ENCODE assay signal across 2 cellular contexts in the genomic region with DNA sequence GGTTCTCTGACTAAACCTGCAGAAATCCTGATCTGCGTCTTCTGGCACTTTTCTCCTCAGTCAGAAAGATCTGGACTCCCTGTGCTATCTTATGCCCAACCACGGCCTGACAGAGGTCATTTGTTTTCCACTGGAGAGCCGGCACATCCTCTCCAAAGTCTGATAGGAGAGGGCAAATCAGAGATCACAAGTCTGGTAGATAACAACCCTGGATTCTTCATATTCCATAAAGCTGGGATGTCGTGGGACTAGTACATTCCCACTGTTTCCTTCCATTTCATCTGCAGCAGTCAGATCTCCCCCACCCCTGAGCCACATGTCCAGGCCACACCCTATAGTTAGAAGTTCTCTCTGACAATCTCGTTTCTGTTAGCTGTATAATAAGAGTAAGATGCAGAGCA.
TF ChIP-seq lines count a peak whose summit lies in the region.

No MANE protein-coding gene starts in this region.

TF ChIP-seq in GM12878, 131 proteins besides CTCF, POLR2A, EP300 and RAD21:
- TF ChIP-seq, protein P1, sequence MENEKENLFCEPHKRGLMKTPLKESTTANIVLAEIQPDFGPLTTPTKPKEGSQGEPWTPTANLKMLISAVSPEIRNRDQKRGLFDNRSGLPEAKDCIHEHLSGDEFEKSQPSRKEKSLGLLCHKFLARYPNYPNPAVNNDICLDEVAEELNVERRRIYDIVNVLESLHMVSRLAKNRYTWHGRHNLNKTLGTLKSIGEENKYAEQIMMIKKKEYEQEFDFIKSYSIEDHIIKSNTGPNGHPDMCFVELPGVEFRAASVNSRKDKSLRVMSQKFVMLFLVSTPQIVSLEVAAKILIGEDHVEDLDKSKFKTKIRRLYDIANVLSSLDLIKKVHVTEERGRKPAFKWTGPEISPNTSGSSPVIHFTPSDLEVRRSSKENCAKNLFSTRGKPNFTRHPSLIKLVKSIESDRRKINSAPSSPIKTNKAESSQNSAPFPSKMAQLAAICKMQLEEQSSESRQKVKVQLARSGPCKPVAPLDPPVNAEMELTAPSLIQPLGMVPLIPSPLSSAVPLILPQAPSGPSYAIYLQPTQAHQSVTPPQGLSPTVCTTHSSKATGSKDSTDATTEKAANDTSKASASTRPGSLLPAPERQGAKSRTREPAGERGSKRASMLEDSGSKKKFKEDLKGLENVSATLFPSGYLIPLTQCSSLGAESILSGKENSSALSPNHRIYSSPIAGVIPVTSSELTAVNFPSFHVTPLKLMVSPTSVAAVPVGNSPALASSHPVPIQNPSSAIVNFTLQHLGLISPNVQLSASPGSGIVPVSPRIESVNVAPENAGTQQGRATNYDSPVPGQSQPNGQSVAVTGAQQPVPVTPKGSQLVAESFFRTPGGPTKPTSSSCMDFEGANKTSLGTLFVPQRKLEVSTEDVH (IDR thresholded peaks at IDR 0.05; ENCODE audit: low read depth, partially characterized antibody) = no peak
- no peak for TF ChIP-seq FOS (IDR thresholded peaks at IDR 0.05; ENCODE audit: borderline replicate concordance, extremely low read depth, insufficient read length)
- no peak for TF ChIP-seq SMARCA5 (IDR thresholded peaks at IDR 0.05)
- TF ChIP-seq, protein P2, sequence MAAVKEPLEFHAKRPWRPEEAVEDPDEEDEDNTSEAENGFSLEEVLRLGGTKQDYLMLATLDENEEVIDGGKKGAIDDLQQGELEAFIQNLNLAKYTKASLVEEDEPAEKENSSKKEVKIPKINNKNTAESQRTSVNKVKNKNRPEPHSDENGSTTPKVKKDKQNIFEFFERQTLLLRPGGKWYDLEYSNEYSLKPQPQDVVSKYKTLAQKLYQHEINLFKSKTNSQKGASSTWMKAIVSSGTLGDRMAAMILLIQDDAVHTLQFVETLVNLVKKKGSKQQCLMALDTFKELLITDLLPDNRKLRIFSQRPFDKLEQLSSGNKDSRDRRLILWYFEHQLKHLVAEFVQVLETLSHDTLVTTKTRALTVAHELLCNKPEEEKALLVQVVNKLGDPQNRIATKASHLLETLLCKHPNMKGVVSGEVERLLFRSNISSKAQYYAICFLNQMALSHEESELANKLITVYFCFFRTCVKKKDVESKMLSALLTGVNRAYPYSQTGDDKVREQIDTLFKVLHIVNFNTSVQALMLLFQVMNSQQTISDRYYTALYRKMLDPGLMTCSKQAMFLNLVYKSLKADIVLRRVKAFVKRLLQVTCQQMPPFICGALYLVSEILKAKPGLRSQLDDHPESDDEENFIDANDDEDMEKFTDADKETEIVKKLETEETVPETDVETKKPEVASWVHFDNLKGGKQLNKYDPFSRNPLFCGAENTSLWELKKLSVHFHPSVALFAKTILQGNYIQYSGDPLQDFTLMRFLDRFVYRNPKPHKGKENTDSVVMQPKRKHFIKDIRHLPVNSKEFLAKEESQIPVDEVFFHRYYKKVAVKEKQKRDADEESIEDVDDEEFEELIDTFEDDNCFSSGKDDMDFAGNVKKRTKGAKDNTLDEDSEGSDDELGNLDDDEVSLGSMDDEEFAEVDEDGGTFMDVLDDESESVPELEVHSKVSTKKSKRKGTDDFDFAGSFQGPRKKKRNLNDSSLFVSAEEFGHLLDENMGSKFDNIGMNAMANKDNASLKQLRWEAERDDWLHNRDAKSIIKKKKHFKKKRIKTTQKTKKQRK (IDR thresholded peaks at IDR 0.05; ENCODE audit: low read depth, low read length) = no peak
- TF ChIP-seq BACH1 (IDR thresholded peaks at IDR 0.05; ENCODE audit: borderline replicate concordance) = no peak
- TF ChIP-seq PML (IDR thresholded peaks at IDR 0.05; ENCODE audit: low read length) = no peak

TF ChIP-seq in HepG2, 621 proteins besides CTCF, POLR2A, EP300 and RAD21 (continued from another document):
- TF ChIP-seq, protein P3, sequence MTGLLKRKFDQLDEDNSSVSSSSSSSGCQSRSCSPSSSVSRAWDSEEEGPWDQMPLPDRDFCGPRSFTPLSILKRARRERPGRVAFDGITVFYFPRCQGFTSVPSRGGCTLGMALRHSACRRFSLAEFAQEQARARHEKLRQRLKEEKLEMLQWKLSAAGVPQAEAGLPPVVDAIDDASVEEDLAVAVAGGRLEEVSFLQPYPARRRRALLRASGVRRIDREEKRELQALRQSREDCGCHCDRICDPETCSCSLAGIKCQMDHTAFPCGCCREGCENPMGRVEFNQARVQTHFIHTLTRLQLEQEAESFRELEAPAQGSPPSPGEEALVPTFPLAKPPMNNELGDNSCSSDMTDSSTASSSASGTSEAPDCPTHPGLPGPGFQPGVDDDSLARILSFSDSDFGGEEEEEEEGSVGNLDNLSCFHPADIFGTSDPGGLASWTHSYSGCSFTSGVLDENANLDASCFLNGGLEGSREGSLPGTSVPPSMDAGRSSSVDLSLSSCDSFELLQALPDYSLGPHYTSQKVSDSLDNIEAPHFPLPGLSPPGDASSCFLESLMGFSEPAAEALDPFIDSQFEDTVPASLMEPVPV (CRISPR knock-in tag; IDR thresholded peaks at IDR 0.05) = peak; percentile 45; the same call in 1 of the 2 replicates
- TF ChIP-seq ZNF749 (CRISPR knock-in tag; IDR thresholded peaks at IDR 0.05; ENCODE audit: borderline replicate concordance) = no peak
